ENCODE assay signal across 8 cellular contexts in the genomic region with DNA sequence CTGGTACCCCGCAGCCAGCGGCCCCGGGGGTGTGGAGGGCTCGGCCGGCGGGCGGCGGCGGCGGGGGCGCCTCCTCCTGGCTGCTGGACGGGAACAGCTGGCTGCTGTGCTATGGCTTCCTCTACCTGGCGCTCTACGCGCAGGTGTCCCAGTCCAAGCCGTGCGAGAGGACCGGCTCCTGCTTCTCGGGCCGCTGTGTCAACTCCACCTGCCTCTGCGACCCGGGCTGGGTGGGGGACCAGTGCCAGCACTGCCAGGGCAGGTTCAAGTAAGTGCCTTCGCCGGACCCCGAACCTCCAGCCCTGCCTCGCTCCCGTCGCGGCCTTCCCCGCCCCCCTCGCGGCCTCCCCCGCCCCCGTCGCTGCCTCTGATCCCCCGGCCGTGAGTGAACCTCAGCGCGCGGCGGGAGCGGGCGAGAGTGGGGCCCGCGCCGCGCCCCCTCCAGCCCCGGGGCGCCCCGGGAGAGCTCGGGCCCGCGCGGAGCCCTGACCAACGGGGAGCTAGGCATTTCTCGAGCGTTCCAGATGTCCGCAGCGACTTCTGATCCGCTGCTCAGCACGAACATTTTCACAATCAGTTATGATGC. TPM values are rescaled to one million over a fixed set of nuclear protein-coding genes. Genes with fewer than 3 reads are reported as not detected.
DNase-seq lines count a peak whose midpoint lies in the region; ATAC-seq, FAIRE-seq and TF ChIP-seq lines count a peak whose summit lies in the region.

No MANE protein-coding gene starts in this region.

- H3K4me1 Mint-ChIP-seq in GM23338 = peaks cover 35% of the 10 kb centered on the region

- in situ Hi-C loops in GM12878 (cut with MboI) = no loop called here
- in situ Hi-C loops in G401 (cut with HindIII; ENCODE audit: low sequenced_read_pairs) = no loop called here

- H3K4me1 ChIP-seq in GM23338 (ENCODE audit: insufficient read depth) = peaks cover 39% of the 10 kb centered on the region
- H3K4me1 ChIP-seq in GM12878 (ENCODE audit: control insufficient read depth, insufficient read depth, low read length) = no peaks in the 10 kb centered on the region
- H3K4me1 ChIP-seq in tibial nerve = peaks cover 0 to 20% (median 5%) of the 10 kb centered on the region in 4 donors

- H2AFZ ChIP-seq in GM23338 (peak overlapping the region; percentile 63), GM12878 (ENCODE audit: control insufficient read depth, low read depth, low read length) (peak overlapping the region; percentile 85)

- CTCF ChIA-PET in GM12878 (lab: Yijun Ruan, JAX) = no interaction called here

- TF ChIP-seq RAD21 in GM12878 (IDR thresholded peaks at IDR 0.05; ENCODE audit: insufficient read depth, low read depth, low read length) = no peak

- TF ChIP-seq CTCF in GM23338 (conservative IDR thresholded peaks at IDR 0.05; ENCODE audit: low read depth in 2 of 2) (peak; percentile 26 to 58; a peak in 3 of 4 replicates), LNCAP (IDR thresholded peaks at IDR 0.05) (peak; percentile 43), GM12878 (IDR thresholded peaks at IDR 0.05 in 2 of 3, conservative IDR thresholded peaks at IDR 0.05 in 1 of 3; ENCODE audit: control insufficient read depth in 2 of 3, extremely low read depth in 1 of 3, insufficient read depth in 1 of 3, low read depth in 3 of 3, low read length in 3 of 3) (0 out of 6 replicates have a peak, but pooled peaks of 1 of the 3 experiments have one; percentile 2), tibial nerve (IDR thresholded peaks at IDR 0.05) (no peak)

- RAD21 ChIA-PET in GM12878 (lab: Charles Lee; ENCODE audit: unreplicated experiment) = no interaction called here

- 6% methylated on average over 43 of the region's 61 CpGs for WGBS in GM12878 (ENCODE audit: insufficient coverage, insufficient replicate concordance, low lambda C conversion rate, missing lambda C conversion rate)
- 3% methylated on average over 12 to 57 of the region's 61 CpGs for WGBS in tibial nerve, 2 donors

- H3K27me3 ChIP-seq in GM23338 (ENCODE audit: insufficient read depth) (peaks cover 30% of the 10 kb centered on the region), GM12878 (replicated peaks in 1 of 2; ENCODE audit: control insufficient read depth in 2 of 2, insufficient read depth in 2 of 2, low read length in 1 of 2) (peaks cover 0 to 3% of the 10 kb centered on the region in 2 experiments; a peak in 2 of 4 replicates), tibial nerve (peaks cover 0 to 37% of the 10 kb centered on the region in 2 donors)

- peak overlapping the region; percentile 80 for H3K4me2 ChIP-seq in GM23338
- H3K4me2 ChIP-seq in GM12878 (ENCODE audit: control insufficient read depth, insufficient read depth) = peak overlapping the region; percentile 85

- H3K79me2 ChIP-seq in GM23338 (replicated peaks; ENCODE audit: insufficient read depth) = peaks cover 32% of the 10 kb centered on the region
- H3K79me2 ChIP-seq in GM12878 (ENCODE audit: control insufficient read depth, insufficient read depth, low read length) = no peaks in the 10 kb centered on the region

- intact Hi-C loops in GM12878 (cut with micrococcal nuclease; ENCODE audit: unreplicated experiment) = no loop called here

- no peak for FAIRE-seq in GM12878 (lab: Jason Lieb, UNC)

- peak; percentile 67 for DNase-seq in NCI-H748 (lab: John Stamatoyannopoulos, UW; ENCODE audit: unreplicated experiment)
- no peak for DNase-seq in NCI-H748 treated with DMSO at 0.1 percent for 48 hours (lab: John Stamatoyannopoulos, UW)
- DNase-seq in GM23338 (ENCODE audit: low spot score) = peak; percentile 69
- DNase-seq in GM12878 (ENCODE audit: low read depth, low spot score) = no peak
- DNase-seq in left lobe of liver (ENCODE audit: low spot score) = peak; percentile 49
- DNase-seq in tibial nerve (ENCODE audit: low spot score in 2 of 2) = no peak
- no peak for DNase-seq in G401 (ENCODE audit: low spot score)

- no peak for TF ChIP-seq POLR2A in GM12878 (IDR thresholded peaks at IDR 0.05; ENCODE audit: low read depth, low read length)
- no peak for TF ChIP-seq POLR2A in tibial nerve (IDR thresholded peaks at IDR 0.05)

- H3K36me3 ChIP-seq in GM23338 (ENCODE audit: insufficient read depth) (no peaks in the 10 kb centered on the region), GM12878 (ENCODE audit: control insufficient read depth in 2 of 2, insufficient read depth in 2 of 2, low read length in 1 of 2) (no peaks in the 10 kb centered on the region), tibial nerve (no peaks in the 10 kb centered on the region)

- H3K9me3 Mint-ChIP-seq in GM23338 = no peaks in the 10 kb centered on the region

- H3K4me3 Mint-ChIP-seq in GM23338 = peak overlapping the region; percentile 78

- H3F3A ChIP-seq in GM23338 (replicated peaks; ENCODE audit: low read depth) = no peaks in the 10 kb centered on the region

- no peak overlapping the region for H3K27ac Mint-ChIP-seq in GM23338

- ATAC-seq in GM23338 (peak; percentile 80), GM12878 (peak; percentile 67), left lobe of liver (peak; percentile 66)

- no peaks in the 10 kb centered on the region; the same call in 2 of the 3 replicates for H3K36me3 Mint-ChIP-seq in GM23338 (ENCODE audit: low read depth)

- H3K4me3 ChIP-seq in GM23338 (peak overlapping the region; percentile 79), GM12878 (peak overlapping the region; percentile 81), tibial nerve (peak overlapping the region; percentile 32 to 69 (median 50))

- H3K9me3 ChIP-seq in GM12878 (replicated peaks; ENCODE audit: control insufficient read depth, insufficient read depth, low read length) = no peaks in the 10 kb centered on the region
- no peaks in the 10 kb centered on the region for H3K9me3 ChIP-seq in tibial nerve

- SMC1A ChIA-PET in GM12878 (lab: Charles Lee; ENCODE audit: uncharacterized antibody, unreplicated experiment) = no interaction called here

- H3K9me2 ChIP-seq in GM23338 (ENCODE audit: insufficient read depth) = no peaks in the 10 kb centered on the region

- H4K20me1 ChIP-seq in GM23338 (replicated peaks; ENCODE audit: insufficient read depth) (no peaks in the 10 kb centered on the region; the same call in 1 of the 2 replicates), GM12878 (ENCODE audit: control insufficient read depth, insufficient read depth) (no peaks in the 10 kb centered on the region)

- H3K27ac ChIP-seq in GM23338 (ENCODE audit: low read depth) (no peak overlapping the region), GM12878 (ENCODE audit: control insufficient read depth, insufficient read depth) (no peak overlapping the region), tibial nerve (no peak overlapping the region)

- peaks cover 15% of the 10 kb centered on the region for H3K27me3 Mint-ChIP-seq in GM23338 (ENCODE audit: insufficient read depth, low read depth, poor library complexity)

- POLR2A ChIA-PET in GM12878 (lab: Charles Lee) = no interaction called here

- H3K9ac ChIP-seq in GM12878 (ENCODE audit: control insufficient read depth, insufficient read depth, low read length) = no peak overlapping the region

- TF ChIP-seq EP300 in GM12878 (IDR thresholded peaks at IDR 0.05; ENCODE audit: borderline replicate concordance in 1 of 2, control insufficient read depth in 1 of 2, low read depth in 2 of 2, low read length in 2 of 2) (no peak), tibial nerve (IDR thresholded peaks at IDR 0.05) (no peak)

- no TSS peak for BruUV-seq in GM12878 (replicated peaks; lab: Mats Ljungman, UMichigan)

TF ChIP-seq in GM23338, 12 proteins besides CTCF, POLR2A, EP300 and RAD21 (continues in another document):
- TF ChIP-seq EZH2phosphoT487 (IDR thresholded peaks at IDR 0.05; ENCODE audit: unreplicated experiment) = no peak
- TF ChIP-seq STAT1 (IDR thresholded peaks at IDR 0.05; ENCODE audit: unreplicated experiment) = no peak
- TF ChIP-seq ZNF114 (CRISPR knock-in tag; IDR thresholded peaks at IDR 0.05) = no peak
- no peak for TF ChIP-seq EZH2 (IDR thresholded peaks at IDR 0.05; ENCODE audit: low read depth, unreplicated experiment)

TF ChIP-seq in GM12878, 131 proteins besides CTCF, POLR2A, EP300 and RAD21:
- TF ChIP-seq YY1 (IDR thresholded peaks at IDR 0.05; ENCODE audit: low read depth, low read length) (0 out of 2 replicates have a peak, but pooled peaks have one; percentile 43), PAX5 (IDR thresholded peaks at IDR 0.05; ENCODE audit: borderline replicate concordance, low read depth, low read length) (no peak)
- TF ChIP-seq, protein P1, sequence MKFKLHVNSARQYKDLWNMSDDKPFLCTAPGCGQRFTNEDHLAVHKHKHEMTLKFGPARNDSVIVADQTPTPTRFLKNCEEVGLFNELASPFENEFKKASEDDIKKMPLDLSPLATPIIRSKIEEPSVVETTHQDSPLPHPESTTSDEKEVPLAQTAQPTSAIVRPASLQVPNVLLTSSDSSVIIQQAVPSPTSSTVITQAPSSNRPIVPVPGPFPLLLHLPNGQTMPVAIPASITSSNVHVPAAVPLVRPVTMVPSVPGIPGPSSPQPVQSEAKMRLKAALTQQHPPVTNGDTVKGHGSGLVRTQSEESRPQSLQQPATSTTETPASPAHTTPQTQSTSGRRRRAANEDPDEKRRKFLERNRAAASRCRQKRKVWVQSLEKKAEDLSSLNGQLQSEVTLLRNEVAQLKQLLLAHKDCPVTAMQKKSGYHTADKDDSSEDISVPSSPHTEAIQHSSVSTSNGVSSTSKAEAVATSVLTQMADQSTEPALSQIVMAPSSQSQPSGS (IDR thresholded peaks at IDR 0.05; ENCODE audit: low read length) = no peak

RNA-seq across cellular contexts. Expression of a gene that starts 0.7 kb away (rescaled TPM):
- 24.0 and 29.7 TPM in 2 replicates for total RNA-seq in GM23338 (2014; rRNA removed; shearing (Covaris generic))
- polyA plus RNA-seq in GM23338 (2016; fragmentation: Nextera tagmentation; extraction: Ambion mirVana) = 3.6 and 4.8 TPM in 2 replicates
- total RNA-seq in GM12878 (2013; cell fraction: nucleolus; rRNA removed) = 5.2 and 6.1 TPM in 2 replicates
- total RNA-seq in GM12878 (2014; rRNA removed) = 0.90 and 1.5 TPM in 2 replicates
- 0.18 and 0.41 TPM in 2 replicates for total RNA-seq in GM12878 (2014; rRNA removed; fragmentation: Illumina TruSeq; extraction: Trizol)
- total RNA-seq in GM12878 (2021) = 0.49 and 1.5 TPM in 2 replicates
- 0.88 TPM for polyA plus RNA-seq in GM12878 (2011; ENCODE audit: low read depth)
- 0.10 and 0.48 TPM in 2 replicates for polyA plus RNA-seq in GM12878 (2011; rRNA removed)
- 0.06 and 0.08 TPM in 2 replicates for polyA plus RNA-seq in GM12878 (2011; cell fraction: cytosol; rRNA removed)
- 0.15 and 0.23 TPM in 2 replicates for polyA plus RNA-seq in GM12878 (2011; cell fraction: nucleus; rRNA removed)
- polyA plus RNA-seq in GM12878 (2012) = 1.5 and 1.9 TPM in 2 replicates
- polyA plus RNA-seq in GM12878 (2014; fragmentation: Illumina TruSeq; extraction: Trizol) = 0.22 and 0.38 TPM in 2 replicates
- under 1 TPM; 0.03 to 0.20 TPM for polyA plus RNA-seq in GM12878 (2014; fragmentation: Nextera tagmentation; extraction: Ambion mirVana)
- 0.42 and 0.48 TPM in 2 replicates for polyA plus RNA-seq in GM12878 (2014; rRNA removed)
- polyA plus RNA-seq in GM12878 (2016; fragmentation: Nextera tagmentation; extraction: Ambion mirVana) = 1 to 10 TPM in 1 of 2 experiments, under 1 TPM in 1; 0.31 to 1.4 TPM
- 0.26 and 0.95 TPM in 2 replicates for polyA minus RNA-seq in GM12878 (2011; rRNA and poly(A)+ RNA removed)
- polyA minus RNA-seq in GM12878 (2011; cell fraction: cytosol; rRNA and poly(A)+ RNA removed) = not detected in 2 replicates
- polyA minus RNA-seq in GM12878 (2011; cell fraction: nucleus; rRNA and poly(A)+ RNA removed) = 1.8 and 2.1 TPM in 2 replicates
- 1.3 TPM for total RNA-seq in left lobe of liver
- 1 to 10 TPM; 1.0 to 5.4 (median 2.7) TPM for total RNA-seq in tibial nerve
- total RNA-seq in G401 (2014; rRNA removed; shearing (Covaris generic)) = 0.44 TPM in 1 of 2 replicates, not detected in the other

Comparison
In these comparisons a context has a peak if more than half of its experiments do, and no peak if none do; other contexts are left out.
1. DNase-seq: peak in NCI-H748 (single experiment), GM23338 (single experiment) and left lobe of liver (single experiment); none in NCI-H748 treated with DMSO at 0.1 percent for 48 hours (single experiment), GM12878 (single experiment), tibial nerve (0 of 2) and G401 (single experiment).
2. CTCF ChIP-seq: peak in GM23338 (2 of 2) and LNCAP (single experiment); none in tibial nerve (0 of 5).
3. Peak in every context shown above with its lines, with median percentiles within 50 percentile points of each other: ATAC-seq and H3K4me3 ChIP-seq.